21 cellular contexts compared by ENCODE assay signal in genomic region chr5:32581010-32581785, GRCh38. TPM values are rescaled to one million over a fixed set of nuclear protein-coding genes. Genes with fewer than 3 reads are reported as not detected.
DNase-seq lines count a peak whose midpoint lies in the region; ATAC-seq, FAIRE-seq and TF ChIP-seq lines count a peak whose summit lies in the region.
"Had no signal": no experiment of that assay in that cellular context is flagged by ENCODE, and none has a peak within 500 bp of the region (broad histone marks: within the 10 kb centered on the region; RNA-seq: fewer than 3 reads in every experiment).

No MANE protein-coding gene starts in this region.

- TF ChIP-seq CTCF in K562 (IDR thresholded peaks at IDR 0.05 in 2 of 3, conservative IDR thresholded peaks at IDR 0.05 in 1 of 3; ENCODE audit: insufficient read depth in 2 of 3, low read depth in 1 of 3, low read length in 3 of 3), result no peak
- TF ChIP-seq CTCF in neutrophil (IDR thresholded peaks at IDR 0.05), result no peak

- H3K9ac ChIP-seq in K562 (ENCODE audit: insufficient read depth in 1 of 2, low read depth in 2 of 2, low read length in 2 of 2), result no peak overlapping the region

- peaks cover 2% of the 10 kb centered on the region; the same call in 1 of the 2 replicates for H4K20me1 ChIP-seq in K562 (replicated peaks; ENCODE audit: control insufficient read depth, insufficient read depth, low read length)

- H3K27me3 ChIP-seq in K562 (ENCODE audit: control insufficient read depth in 2 of 2, insufficient read depth in 2 of 2, low read length in 2 of 2) (no peaks in the 10 kb centered on the region; a peak in 1 of 5 replicates), neutrophil (no peaks in the 10 kb centered on the region)
- H3K27me3 ChIP-seq: SJSA1, tibial nerve had no signal

- peaks cover 11% of the 10 kb centered on the region for H3K79me2 ChIP-seq in K562 (ENCODE audit: control insufficient read depth, insufficient read depth, low read length)

- TF ChIP-seq RAD21 in K562 (CRISPR knock-in tag; conservative IDR thresholded peaks at IDR 0.05 in 1 of 2, IDR thresholded peaks at IDR 0.05 in 1 of 2), result no peak

- no peak for FAIRE-seq in K562 (lab: Jason Lieb, UNC)
- FAIRE-seq: TTC549 had no signal

- DNase-seq in NCI-H82 (lab: John Stamatoyannopoulos, UW) (peak; percentile 1), NCI-H82 treated with DMSO at 0.1 percent for 48 hours (lab: John Stamatoyannopoulos, UW; ENCODE audit: unreplicated experiment) (no peak), K562 (ENCODE audit: extremely low read depth in 1 of 4, low spot score in 3 of 4) (no peak), glomerular visceral epithelial cell (ENCODE audit: extremely low spot score) (no peak)
- DNase-seq: 8988T; activated CD4-positive, alpha-beta T cell treated with anti-CD3 and anti-CD28 coated beads, Interleukin-2, amount 50 U/mL, for 48 hours; activated effector memory CD4-positive, alpha-beta T cell treated with anti-CD3 and anti-CD28 coated beads, Interleukin-2, amount 50 U/mL, for 16 hours; cerebellar nuclear complex; DND-41; endodermal cell; left cardiac atrium; NCI-H345 had no signal

- no peak for TF ChIP-seq EP300 in K562 (IDR thresholded peaks at IDR 0.05; ENCODE audit: low read length)

- H3K27me3 Mint-ChIP-seq in IgD-negative memory B cell, result no peaks in the 10 kb centered on the region

- H3K36me3 ChIP-seq in K562 (ENCODE audit: control insufficient read depth, insufficient read depth, low read length) (peaks cover under 1% of the 10 kb centered on the region; the same call in 1 of the 3 replicates), neutrophil (no peaks in the 10 kb centered on the region)
- H3K36me3 ChIP-seq: tibial nerve had no signal

- intact Hi-C loops in K562 (cut with micrococcal nuclease), result no loop called here

- peaks cover 2% of the 10 kb centered on the region for H3K36me3 Mint-ChIP-seq in IgD-negative memory B cell

- peak overlapping the region; percentile 85 for H2AFZ ChIP-seq in K562 (ENCODE audit: low read depth, low read length)

- peak overlapping the region in 2 of 4 donors; percentile 28 to 73 for H3K4me3 Mint-ChIP-seq in IgD-negative memory B cell
- H3K4me3 Mint-ChIP-seq: endodermal cell had no signal

- no peaks in the 10 kb centered on the region for H3K9me1 ChIP-seq in K562 (ENCODE audit: control insufficient read depth, insufficient read depth, low read length)

- H3K9me3 Mint-ChIP-seq in IgD-negative memory B cell, result no peaks in the 10 kb centered on the region
- H3K9me3 Mint-ChIP-seq: endodermal cell had no signal

- H3K4me1 ChIP-seq in K562 (replicated peaks in 1 of 2; ENCODE audit: control insufficient read depth in 2 of 2, insufficient read depth in 2 of 2, low read length in 2 of 2), result peaks cover 3 to 10% of the 10 kb centered on the region in 2 experiments; a peak in 2 of 5 replicates
- peaks cover 47 to 50% of the 10 kb centered on the region in 2 experiments for H3K4me1 ChIP-seq in neutrophil (ENCODE audit: control insufficient read depth in 1 of 2, insufficient read depth in 1 of 2, low read depth in 1 of 2, low read length in 1 of 2)
- H3K4me1 ChIP-seq: SJSA1, tibial nerve had no signal

- POLR2A ChIA-PET in K562 (lab: Yijun Ruan, JAX), result interaction anchor here (0.7 to 1.1 kb wide), 2 partner anchors 9 to 15 kb away, joined by 3 to 4 read pairs; no protein-coding TSS in a partner anchor

- WGBS in K562 (ENCODE audit: insufficient coverage, low coverage, missing lambda C conversion rate), result 29% methylated on average over 10 of the region's 12 CpGs

- in situ Hi-C loops in K562 (cut with MboI), result loop anchor here (10.0 kb wide), 1 partner anchor 86 kb away; no protein-coding TSS in a partner anchor

- BruUV-seq in K562 (replicated peaks; lab: Mats Ljungman, UMichigan), result no TSS peak

- H3K4me1 Mint-ChIP-seq in IgD-negative memory B cell, result peaks cover 54 to 62% (median 61%) of the 10 kb centered on the region in 3 donors

- H3K4me2 ChIP-seq in K562 (ENCODE audit: insufficient read depth, low read length), result peak overlapping the region; percentile 24

- no peak overlapping the region for H3K4me3 ChIP-seq in K562
- H3K4me3 ChIP-seq in neutrophil (ENCODE audit: low read depth in 1 of 2, low read length in 1 of 2), result no peak overlapping the region
- H3K4me3 ChIP-seq: SJSA1, skin epidermis, tibial nerve had no signal

- H3K27ac Mint-ChIP-seq in IgD-negative memory B cell, result peak overlapping the region in 2 of 3 donors; percentile 13 to 48
- H3K27ac Mint-ChIP-seq: endodermal cell had no signal

- H3K27ac ChIP-seq in K562 (ENCODE audit: extremely low read depth, low read depth, low read length), result no peak overlapping the region
- H3K27ac ChIP-seq in neutrophil, result peak overlapping the region; percentile 58
- H3K27ac ChIP-seq: C4-2B, SJSA1, tibial nerve had no signal

- no peaks in the 10 kb centered on the region; the same call in 1 of the 2 replicates for H3K9me3 ChIP-seq in K562 (replicated peaks; ENCODE audit: control insufficient read depth, insufficient read depth, low read depth, low read length)
- no peaks in the 10 kb centered on the region for H3K9me3 ChIP-seq in neutrophil
- H3K9me3 ChIP-seq: SJSA1 had no signal

- ATAC-seq in K562 (no peak), GM21390 (IDR thresholded peaks at IDR 0.05; ENCODE audit: unreplicated experiment) (no peak), HG02938 (IDR thresholded peaks at IDR 0.05; ENCODE audit: unreplicated experiment) (no peak)
- ATAC-seq: left cardiac atrium had no signal

- CTCF ChIA-PET in K562 (lab: Yijun Ruan, JAX; ENCODE audit: low intra/inter-chr PET ratio), result no interaction called here

- TF ChIP-seq POLR2A in K562 (conservative IDR thresholded peaks at IDR 0.05), result no peak

TF ChIP-seq in K562, 482 proteins besides CTCF, POLR2A, EP300 and RAD21:
- TF ChIP-seq CEBPG (CRISPR knock-in tag; IDR thresholded peaks at IDR 0.05), result no peak
- no peak for TF ChIP-seq CEBPG (tag; conservative IDR thresholded peaks at IDR 0.05 in 1 of 2, IDR thresholded peaks at IDR 0.05 in 1 of 2)
- no peak for TF ChIP-seq ZNF668 (CRISPR knock-in tag; IDR thresholded peaks at IDR 0.05)
- no peak for TF ChIP-seq RCOR1 (IDR thresholded peaks at IDR 0.05; ENCODE audit: borderline replicate concordance in 1 of 2, low read depth in 2 of 2, low read length in 2 of 2)
- TF ChIP-seq ZNF354B (CRISPR knock-in tag; IDR thresholded peaks at IDR 0.05), result no peak
- TF ChIP-seq POLR2H (tag; IDR thresholded peaks at IDR 0.05; ENCODE audit: low read depth), result no peak
- no peak for TF ChIP-seq CTBP1 (IDR thresholded peaks at IDR 0.05; ENCODE audit: borderline replicate concordance)
- peak; percentile 81 for TF ChIP-seq CHD2 (IDR thresholded peaks at IDR 0.05; ENCODE audit: low read depth, low read length)

RNA-seq across cellular contexts. Expression of gene SUB1, which starts 4.2 kb away (rescaled TPM):
- polyA plus RNA-seq in IgD-negative memory B cell, result 688 TPM
- total RNA-seq in K562 (2011; cell fraction: chromatin; rRNA removed; ENCODE audit: low replicate concordance), result 59.7 and 153 TPM in 2 replicates
- 54.2 and 54.7 TPM in 2 replicates for total RNA-seq in K562 (2011; cell fraction: nucleolus; rRNA removed)
- total RNA-seq in K562 (2011; cell fraction: nucleoplasm; rRNA removed), result 105 and 163 TPM in 2 replicates
- 259 and 336 TPM in 2 replicates for total RNA-seq in K562 (2014; rRNA removed)
- 779 and 938 TPM in 2 replicates for total RNA-seq in K562 (2014; rRNA removed; fragmentation: Illumina TruSeq; extraction: Trizol)
- 625 and 700 TPM in 2 replicates for total RNA-seq in K562 (2015; rRNA removed; fragmentation: Illumina TruSeq; extraction: Trizol)
- 494 and 558 TPM in 2 replicates for total RNA-seq in K562 (2021)
- polyA plus RNA-seq in K562 (2011; rRNA removed), result 239 and 479 TPM in 2 replicates
- polyA plus RNA-seq in K562 (2011; cell fraction: cytosol; rRNA removed), result 15.5 and 92.3 TPM in 2 replicates
- 40.2 and 58.6 TPM in 2 replicates for polyA plus RNA-seq in K562 (2011; cell fraction: nucleus; rRNA removed)
- polyA plus RNA-seq in K562 (2012), result 355 and 463 TPM in 2 replicates
- polyA plus RNA-seq in K562 (2014; fragmentation: Illumina TruSeq; extraction: Trizol), result 378 and 453 TPM in 2 replicates
- polyA plus RNA-seq in K562 (2014; fragmentation: Nextera tagmentation; extraction: Ambion mirVana), result 100 to 1,000 TPM; 887 to 932 TPM
- polyA plus RNA-seq in K562 (2014; rRNA removed), result 738 and 1,031 TPM in 2 replicates
- polyA minus RNA-seq in K562 (2011; rRNA and poly(A)+ RNA removed), result 108 and 128 TPM in 2 replicates
- 25.9 and 60.5 TPM in 2 replicates for polyA minus RNA-seq in K562 (2011; cell fraction: cytosol; rRNA and poly(A)+ RNA removed)
- 67.4 and 68.0 TPM in 2 replicates for polyA minus RNA-seq in K562 (2011; cell fraction: nucleus; rRNA and poly(A)+ RNA removed)
